In genomic region chr16:31179747-31180458, GRCh38 we compare ENCODE assay signal across 8 cellular contexts. TPM values are rescaled to one million over a fixed set of nuclear protein-coding genes. Genes with fewer than 3 reads are reported as not detected.
DNase-seq lines count a peak whose midpoint lies in the region; ATAC-seq lines count a peak whose summit lies in the region.

FUS (plus strand) TSS chr16:31180139; CDS start chr16:31180215, 76 bp downstream.

- 0% methylated on average over 60 to 63 of the region's 69 CpGs for WGBS in mesodermal cell (ENCODE audit: insufficient coverage in 2 of 2), 2 experiments

- peak within 1 kb of the TSS; percentile 99 for H3K27ac ChIP-seq in mesodermal cell (ENCODE audit: low read depth, low read length, severe bottlenecking)

- DNase-seq in COLO829 (ENCODE audit: low spot score) = peak; percentile 96
- DNase-seq in HT1080 (ENCODE audit: low read depth) = peak; percentile 82
- peak; percentile 83 for DNase-seq in NT2/D1 (ENCODE audit: low read depth, low spot score)
- DNase-seq in activated CD8-positive, alpha-beta memory T cell treated with anti-CD3 and anti-CD28 coated beads, Interleukin-2, amount 50 U/mL, for 1 hour (ENCODE audit: extremely low read depth) = peak; percentile 79
- DNase-seq in stimulated activated CD8-positive, alpha-beta memory T cell treated with anti-CD3 and anti-CD28 coated beads, Interleukin-15, amount 100 ng/mL, for 24 hours (ENCODE audit: low read depth) = peak; percentile 88

- peaks cover 43% of the 10 kb centered on the region for H3K36me3 ChIP-seq in NT2/D1 (ENCODE audit: insufficient read depth, insufficient read length, low read length)
- H3K36me3 ChIP-seq in endocrine pancreas (ENCODE audit: control insufficient read depth, insufficient read depth, low read length) = peaks cover 6% of the 10 kb centered on the region
- H3K36me3 ChIP-seq in mesodermal cell (ENCODE audit: control insufficient read depth, insufficient read depth, low read length) = peaks cover 40% of the 10 kb centered on the region

- peak within 1 kb of the TSS; percentile 97 for H3K4me3 ChIP-seq in NT2/D1 (ENCODE audit: insufficient read length, low read depth)
- H3K4me3 ChIP-seq in endocrine pancreas (ENCODE audit: control insufficient read depth, insufficient read depth, low read length) = peak within 1 kb of the TSS; percentile 84
- H3K4me3 ChIP-seq in mesodermal cell (ENCODE audit: extremely low read depth, insufficient read depth, low read length, poor library complexity, severe bottlenecking) = peak within 1 kb of the TSS; percentile 89

- H3K27me3 ChIP-seq in NT2/D1 (ENCODE audit: insufficient read depth, insufficient read length) (no peaks in the 10 kb centered on the region), endocrine pancreas (ENCODE audit: control insufficient read depth, insufficient read depth, low read length) (no peaks in the 10 kb centered on the region)

- ATAC-seq in GM21367 (IDR thresholded peaks at IDR 0.05; ENCODE audit: unreplicated experiment) = peak; percentile 49

- H3K4me1 ChIP-seq in NT2/D1 (ENCODE audit: insufficient read depth, insufficient read length) (peaks cover 11% of the 10 kb centered on the region), endocrine pancreas (ENCODE audit: control insufficient read depth, insufficient read depth, low read length) (peaks cover 9% of the 10 kb centered on the region), mesodermal cell (ENCODE audit: control insufficient read depth, insufficient read depth, low read length, poor library complexity, severe bottlenecking) (peaks cover 15% of the 10 kb centered on the region)

- no peaks in the 10 kb centered on the region for H3K9me3 ChIP-seq in NT2/D1 (ENCODE audit: insufficient read depth, low read length)
- H3K9me3 ChIP-seq in endocrine pancreas (ENCODE audit: control insufficient read depth, low read length) = no peaks in the 10 kb centered on the region
- H3K9me3 ChIP-seq in mesodermal cell (ENCODE audit: control insufficient read depth, low read length) = no peaks in the 10 kb centered on the region

- peak within 1 kb of the TSS; percentile 99 for H3K9ac ChIP-seq in NT2/D1 (ENCODE audit: insufficient read length, low read depth)
- peak within 1 kb of the TSS; percentile 100 for H3K9ac ChIP-seq in endocrine pancreas (ENCODE audit: control insufficient read depth, insufficient read depth, low read length)

RNA-seq across cellular contexts. Expression of gene FUS, which starts in this region (rescaled TPM):
- total RNA-seq in HT1080 (2014; rRNA removed; shearing (Covaris generic)) = 21.7 and 34.0 TPM in 2 replicates
- polyA plus RNA-seq in HT1080 (2015; cell fraction: cytosol; rRNA removed) = 443 and 444 TPM in 2 replicates
- 855 and 862 TPM in 2 replicates for polyA plus RNA-seq in HT1080 (2015; cell fraction: nucleus; rRNA removed)
- 270 TPM for polyA plus RNA-seq in mesodermal cell (2013, experiment 1 of 2)
- polyA plus RNA-seq in mesodermal cell (2013, experiment 2 of 2) = 250 TPM

Comparison
In these comparisons a context has a peak if more than half of its experiments do, and no peak if none do; other contexts are left out.
1. Peak in every context shown above with its lines: DNase-seq, ATAC-seq, H3K4me3 ChIP-seq and H3K27ac ChIP-seq.